8 cellular contexts compared by ENCODE assay signal in genomic region chr6:135094403-135094821, GRCh38. TPM values are rescaled to one million over a fixed set of nuclear protein-coding genes. Genes with fewer than 3 reads are reported as not detected.
A peak's percentile ranks its signal among the peaks of the same experiment; 100 is the strongest.
DNase-seq lines count a peak whose midpoint lies in the region; ATAC-seq, FAIRE-seq and TF ChIP-seq lines count a peak whose summit lies in the region.
"Had no signal": no experiment of that assay in that cellular context is flagged by ENCODE, and none has a peak within 500 bp of the region (broad histone marks: within the 10 kb centered on the region; RNA-seq: fewer than 3 reads in every experiment).

No MANE protein-coding gene starts in this region.

- H3K4me3 ChIP-seq in kidney epithelial cell (ENCODE audit: low read depth, low read length) (no peak overlapping the region), colonic mucosa (no peak overlapping the region)

- peak overlapping the region; percentile 92 for H3K27ac Mint-ChIP-seq in T-helper 2 cell treated with Interferon-gamma antibody and Interleukin-4, amounts not matched to agents 5 μg/mL and 100 μg/mL, for 36 hours
- H3K27ac Mint-ChIP-seq: dendritic cell treated with granulocyte-macrophage colony-stimulating factor and Interleukin-4, amounts not matched to agents 40 ng/mL and 50 ng/mL, for 4 days had no signal

- H3K4me1 Mint-ChIP-seq in T-helper 2 cell treated with Interferon-gamma antibody and Interleukin-4, amounts not matched to agents 5 μg/mL and 100 μg/mL, for 36 hours (ENCODE audit: low read depth), result peaks cover 48% of the 10 kb centered on the region

- H3K9ac ChIP-seq in colonic mucosa (ENCODE audit: low read depth in 2 of 2, low read length in 2 of 2), result no peak overlapping the region

- no peaks in the 10 kb centered on the region for H3K9me3 Mint-ChIP-seq in T-helper 2 cell treated with Interferon-gamma antibody and Interleukin-4, amounts not matched to agents 5 μg/mL and 100 μg/mL, for 36 hours
- H3K9me3 Mint-ChIP-seq: dendritic cell treated with granulocyte-macrophage colony-stimulating factor and Interleukin-4, amounts not matched to agents 40 ng/mL and 50 ng/mL, for 4 days had no signal

- no peak overlapping the region for H3K27ac ChIP-seq in colonic mucosa

- H3K36me3 Mint-ChIP-seq in T-helper 2 cell treated with Interferon-gamma antibody and Interleukin-4, amounts not matched to agents 5 μg/mL and 100 μg/mL, for 36 hours (ENCODE audit: low read depth), result no peaks in the 10 kb centered on the region

- TF ChIP-seq CTCF in kidney epithelial cell (IDR thresholded peaks at IDR 0.05; ENCODE audit: insufficient read depth, low read length, poor library complexity, severe bottlenecking) (no peak), colonic mucosa (IDR thresholded peaks at IDR 0.05) (no peak)

- no peak for TF ChIP-seq POLR2A in erythroblast (IDR thresholded peaks at IDR 0.05; ENCODE audit: low read length)

- H3K4me1 ChIP-seq in colonic mucosa, result no peaks in the 10 kb centered on the region

- H3K27me3 ChIP-seq in kidney epithelial cell (ENCODE audit: control insufficient read depth, insufficient read depth, low read length) (no peaks in the 10 kb centered on the region), colonic mucosa (no peaks in the 10 kb centered on the region)

- peak; percentile 36 for DNase-seq in T-helper 2 cell treated with Interferon-gamma antibody and Interleukin-4, amounts not matched to agents 5 μg/mL and 100 μg/mL, for 36 hours (ENCODE audit: low spot score)
- DNase-seq in kidney epithelial cell (ENCODE audit: low read depth) (peak; percentile 9), HTR-8/SVneo (ENCODE audit: insufficient read length, low spot score) (no peak), erythroblast (lab: John Stamatoyannopoulos, UW) (no peak), colonic mucosa (no peak)

- H3K4me3 Mint-ChIP-seq in T-helper 2 cell treated with Interferon-gamma antibody and Interleukin-4, amounts not matched to agents 5 μg/mL and 100 μg/mL, for 36 hours, result peak overlapping the region; percentile 69
- H3K4me3 Mint-ChIP-seq: dendritic cell treated with granulocyte-macrophage colony-stimulating factor and Interleukin-4, amounts not matched to agents 40 ng/mL and 50 ng/mL, for 4 days had no signal

- no peak for FAIRE-seq in HTR-8/SVneo (lab: Jason Lieb, UNC)

- ATAC-seq in GM18870 (IDR thresholded peaks at IDR 0.05; ENCODE audit: unreplicated experiment) (peak; percentile 56), HG02840 (IDR thresholded peaks at IDR 0.05; ENCODE audit: low FRiP score, unreplicated experiment) (peak; percentile 52)

- H3K27me3 Mint-ChIP-seq in T-helper 2 cell treated with Interferon-gamma antibody and Interleukin-4, amounts not matched to agents 5 μg/mL and 100 μg/mL, for 36 hours (ENCODE audit: low read depth), result no peaks in the 10 kb centered on the region
- H3K27me3 Mint-ChIP-seq: dendritic cell treated with granulocyte-macrophage colony-stimulating factor and Interleukin-4, amounts not matched to agents 40 ng/mL and 50 ng/mL, for 4 days had no signal

- no peaks in the 10 kb centered on the region for H3K9me3 ChIP-seq in colonic mucosa

- intact Hi-C loops in colonic mucosa (cut with DNase I), result no loop called here

- H3K36me3 ChIP-seq in kidney epithelial cell (ENCODE audit: control insufficient read depth, insufficient read depth, low read length) (no peaks in the 10 kb centered on the region), colonic mucosa (no peaks in the 10 kb centered on the region)

RNA-seq across cellular contexts. Expression of gene HBS1L, which starts 39.8 kb away (rescaled TPM):
- total RNA-seq in kidney epithelial cell (64.4 and 97.5 TPM in 2 replicates), colonic mucosa (10 to 100 TPM; 58.1 to 59.7 TPM)

Comparison
In these comparisons a context has a peak if more than half of its experiments do, and no peak if none do; other contexts are left out.
1. DNase-seq: peak in T-helper 2 cell treated with Interferon-gamma antibody and Interleukin-4, amounts not matched to agents 5 μg/mL and 100 μg/mL, for 36 hours (single experiment) and kidney epithelial cell (single experiment); none in HTR-8/SVneo (single experiment), erythroblast (0 of 2) and colonic mucosa (single experiment).